In genomic region chr18:10715791-10716190, GRCh38 we compare ENCODE assay signal across 14 cellular contexts.
DNase-seq lines count a peak whose midpoint lies in the region; ATAC-seq and TF ChIP-seq lines count a peak whose summit lies in the region.
"Had no signal": no experiment of that assay in that cellular context is flagged by ENCODE, and none has a peak within 500 bp of the region (broad histone marks: within the 10 kb centered on the region; RNA-seq: fewer than 3 reads in every experiment).

No MANE protein-coding gene starts in this region.

- DNase-seq in Caki2 (ENCODE audit: low read depth), result peak; percentile 14
- DNase-seq in NCI-H69 (lab: John Stamatoyannopoulos, UW), result peak; percentile 11
- DNase-seq in epithelial cell of proximal tubule (ENCODE audit: low read depth), result peak; percentile 20
- DNase-seq in posterior vena cava (ENCODE audit: low spot score), result peak; percentile 86
- DNase-seq in right lobe of liver, result no peak
- DNase-seq in activated CD4-positive, alpha-beta T cell treated with anti-CD3 and anti-CD28 coated beads, Interleukin-2, amount 50 U/mL, for 4 hours, result no peak
- DNase-seq in BE2C, result no peak
- DNase-seq: activated naive CD8-positive, alpha-beta T cell treated with anti-CD3 and anti-CD28 coated beads, Interleukin-2, amount 50 U/mL, for 24 hours; endodermal cell; naive thymus-derived CD8-positive, alpha-beta T cell; NCI-H1930; Peyer's patch had no signal

- in situ Hi-C loops in Caki2 (cut with HindIII; ENCODE audit: low pct_unique_long_range_greater_than_20kb, low sequenced_read_pairs), result no loop called here

- no peak overlapping the region for H3K27ac ChIP-seq in right lobe of liver
- H3K27ac ChIP-seq: Peyer's patch had no signal

- H3K4me3 ChIP-seq in epithelial cell of proximal tubule (ENCODE audit: low read depth, low read length), result no peak overlapping the region
- H3K4me3 ChIP-seq in right lobe of liver, result no peak overlapping the region
- H3K4me3 ChIP-seq in BE2C (ENCODE audit: low read depth, low read length), result no peak overlapping the region
- H3K4me3 ChIP-seq: K562, Peyer's patch had no signal

- WGBS in right lobe of liver (ENCODE audit: insufficient coverage, low coverage, low lambda C conversion rate, missing lambda C conversion rate), result 86% methylated on average over 6 of the region's 9 CpGs

- TF ChIP-seq CTCF in epithelial cell of proximal tubule (conservative IDR thresholded peaks at IDR 0.05; ENCODE audit: low read depth, low read length), result no peak
- TF ChIP-seq CTCF in right lobe of liver (IDR thresholded peaks at IDR 0.05), result no peak
- TF ChIP-seq CTCF in BE2C (IDR thresholded peaks at IDR 0.05; ENCODE audit: low read depth, low read length), result no peak

- H3K4me1 ChIP-seq in right lobe of liver (no peaks in the 10 kb centered on the region), BE2C (no peaks in the 10 kb centered on the region)
- H3K4me1 ChIP-seq: Peyer's patch had no signal

- ATAC-seq in right lobe of liver (no peak), GM21381 (IDR thresholded peaks at IDR 0.05; ENCODE audit: unreplicated experiment) (no peak)
- ATAC-seq: activated naive CD8-positive, alpha-beta T cell treated with anti-CD3 and anti-CD28 coated beads, Interleukin-2, amount 50 U/mL, for 24 hours; K562; naive thymus-derived CD8-positive, alpha-beta T cell had no signal

- H3K9me3 ChIP-seq in right lobe of liver, result no peaks in the 10 kb centered on the region
- no peaks in the 10 kb centered on the region for H3K9me3 ChIP-seq in BE2C
- H3K9me3 ChIP-seq: Peyer's patch had no signal

- H3K27me3 ChIP-seq in right lobe of liver (no peaks in the 10 kb centered on the region), BE2C (no peaks in the 10 kb centered on the region)
- H3K27me3 ChIP-seq: Peyer's patch had no signal

- no peak for TF ChIP-seq POLR2A in right lobe of liver (IDR thresholded peaks at IDR 0.05)

- intact Hi-C loops in posterior vena cava (cut with DNase I), result no loop called here
- intact Hi-C loops in right lobe of liver (cut with DNase I), result no loop called here

- H3K36me3 ChIP-seq in right lobe of liver (no peaks in the 10 kb centered on the region), BE2C (no peaks in the 10 kb centered on the region)
- H3K36me3 ChIP-seq: Peyer's patch had no signal

Comparison
In these comparisons a context has a peak if more than half of its experiments do, and no peak if none do; other contexts are left out.
1. DNase-seq: peak in Caki2 (single experiment), NCI-H69 (single experiment), epithelial cell of proximal tubule (single experiment) and posterior vena cava (single experiment); none in right lobe of liver (0 of 3), activated CD4-positive, alpha-beta T cell treated with anti-CD3 and anti-CD28 coated beads, Interleukin-2, amount 50 U/mL, for 4 hours (0 of 2) and BE2C (single experiment).